Comparison of ENCODE assay signal across 8 cellular contexts in the genomic region with DNA sequence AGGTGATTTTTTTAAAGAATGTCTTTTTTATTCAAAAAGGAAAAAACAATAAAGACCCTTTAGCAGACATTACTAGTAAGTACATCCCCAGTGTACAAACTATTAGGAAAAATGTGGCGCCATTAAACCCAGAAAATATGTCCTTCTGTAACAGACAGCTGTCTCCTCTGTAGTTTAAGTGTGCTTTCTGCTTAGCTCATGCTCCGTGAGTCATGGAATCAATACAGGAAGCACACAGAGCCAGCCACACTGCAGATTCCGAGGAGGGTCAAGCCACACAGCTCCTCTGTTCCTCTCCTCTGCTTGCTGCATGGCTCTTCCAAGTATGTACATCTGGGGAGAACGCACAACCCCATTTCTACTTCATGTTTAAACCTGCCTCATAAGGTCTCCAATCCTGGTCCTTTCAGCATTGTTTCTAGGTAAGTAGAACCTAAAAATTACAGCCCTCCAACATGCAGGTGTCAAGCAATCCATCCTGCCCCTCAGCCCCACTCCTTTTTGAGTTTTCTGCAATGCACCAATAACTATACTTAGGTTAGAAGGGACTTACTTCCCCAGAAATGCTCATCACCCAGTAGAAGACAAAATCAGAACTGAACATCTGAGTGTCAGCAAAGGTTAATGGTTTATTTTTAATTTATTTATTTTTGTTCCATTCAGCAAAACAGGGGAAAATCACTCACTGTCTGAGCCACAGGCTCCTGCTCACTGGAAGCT. TPM values are rescaled to one million over a fixed set of nuclear protein-coding genes. Genes with fewer than 3 reads are reported as not detected.
DNase-seq lines count a peak whose midpoint lies in the region; ATAC-seq lines count a peak whose summit lies in the region.

No MANE protein-coding gene starts in this region.

- peak overlapping the region; percentile 58 for H3K4me3 Mint-ChIP-seq in T-helper 2 cell treated with Interferon-gamma antibody and Interleukin-4, amounts not matched to agents 5 μg/mL and 100 μg/mL, for 36 hours
- no peak overlapping the region for H3K4me3 Mint-ChIP-seq in natural killer cell treated with Interleukin-12 subunit alpha and Interleukin-12 subunit beta and Interleukin-15 and Interleukin-18, amount 100 ng/mL, for 72 hours

- H3K27ac Mint-ChIP-seq in T-helper 2 cell treated with Interferon-gamma antibody and Interleukin-4, amounts not matched to agents 5 μg/mL and 100 μg/mL, for 36 hours, result peak overlapping the region; percentile 59
- H3K27ac Mint-ChIP-seq in natural killer cell treated with Interleukin-12 subunit alpha and Interleukin-12 subunit beta and Interleukin-15 and Interleukin-18, amount 100 ng/mL, for 72 hours, result peak overlapping the region; percentile 10 to 65

- H3K27me3 Mint-ChIP-seq in T-helper 2 cell treated with Interferon-gamma antibody and Interleukin-4, amounts not matched to agents 5 μg/mL and 100 μg/mL, for 36 hours (ENCODE audit: low read depth), result no peaks in the 10 kb centered on the region
- peaks cover 0 to 5% of the 10 kb centered on the region in 2 donors for H3K27me3 Mint-ChIP-seq in natural killer cell treated with Interleukin-12 subunit alpha and Interleukin-12 subunit beta and Interleukin-15 and Interleukin-18, amount 100 ng/mL, for 72 hours

- peaks cover 42% of the 10 kb centered on the region for H3K4me1 Mint-ChIP-seq in T-helper 2 cell treated with Interferon-gamma antibody and Interleukin-4, amounts not matched to agents 5 μg/mL and 100 μg/mL, for 36 hours (ENCODE audit: low read depth)
- H3K4me1 Mint-ChIP-seq in natural killer cell treated with Interleukin-12 subunit alpha and Interleukin-12 subunit beta and Interleukin-15 and Interleukin-18, amount 100 ng/mL, for 72 hours (ENCODE audit: low read depth in 2 of 2), result peaks cover 17 to 19% of the 10 kb centered on the region in 2 donors

- no peaks in the 10 kb centered on the region for H3K9me3 Mint-ChIP-seq in T-helper 2 cell treated with Interferon-gamma antibody and Interleukin-4, amounts not matched to agents 5 μg/mL and 100 μg/mL, for 36 hours
- H3K9me3 Mint-ChIP-seq in natural killer cell treated with Interleukin-12 subunit alpha and Interleukin-12 subunit beta and Interleukin-15 and Interleukin-18, amount 100 ng/mL, for 72 hours, result no peaks in the 10 kb centered on the region

- H3K36me3 Mint-ChIP-seq in T-helper 2 cell treated with Interferon-gamma antibody and Interleukin-4, amounts not matched to agents 5 μg/mL and 100 μg/mL, for 36 hours (ENCODE audit: low read depth), result peaks cover 15% of the 10 kb centered on the region
- H3K36me3 Mint-ChIP-seq in natural killer cell treated with Interleukin-12 subunit alpha and Interleukin-12 subunit beta and Interleukin-15 and Interleukin-18, amount 100 ng/mL, for 72 hours, result no peaks in the 10 kb centered on the region

- ATAC-seq in esophagus mucosa, result peak; percentile 82
- peak; percentile 65 to 71 for ATAC-seq in natural killer cell treated with Interleukin-12 subunit alpha and Interleukin-12 subunit beta and Interleukin-15 and Interleukin-18, amount 100 ng/mL, for 72 hours
- ATAC-seq in HG03432 (IDR thresholded peaks at IDR 0.05; ENCODE audit: unreplicated experiment), result no peak
- no peak for ATAC-seq in HG02798 (IDR thresholded peaks at IDR 0.05; ENCODE audit: poor library complexity, unreplicated experiment)
- no peak for ATAC-seq in HG02884 (IDR thresholded peaks at IDR 0.05; ENCODE audit: unreplicated experiment)

- peak; percentile 85 for DNase-seq in DMS79 treated with DMSO at 0.1 percent for 48 hours (lab: John Stamatoyannopoulos, UW)
- DNase-seq in NCI-H146 (lab: John Stamatoyannopoulos, UW), result peak; percentile 69
- peak; percentile 25 for DNase-seq in T-helper 2 cell treated with Interferon-gamma antibody and Interleukin-4, amounts not matched to agents 5 μg/mL and 100 μg/mL, for 36 hours (ENCODE audit: low spot score)
- no peak for DNase-seq in natural killer cell treated with Interleukin-12 subunit alpha and Interleukin-12 subunit beta and Interleukin-15 and Interleukin-18, amount 100 ng/mL, for 72 hours (ENCODE audit: low spot score)

RNA-seq across cellular contexts. Expression of gene ACVR1, which starts 37.5 kb away (rescaled TPM):
- 12.6 TPM for total RNA-seq in esophagus mucosa
- 10 to 100 TPM in 1 of 2 donors, 1 to 10 TPM in 1; 5.7 to 14.3 TPM for total RNA-seq in natural killer cell treated with Interleukin-12 subunit alpha and Interleukin-12 subunit beta and Interleukin-15 and Interleukin-18, amount 100 ng/mL, for 72 hours

Comparison
In these comparisons a context has a peak if more than half of its experiments do, and no peak if none do; other contexts are left out.
1. ATAC-seq: peak in esophagus mucosa (single experiment) and natural killer cell treated with Interleukin-12 subunit alpha and Interleukin-12 subunit beta and Interleukin-15 and Interleukin-18, amount 100 ng/mL, for 72 hours (2 of 2); none in HG03432 (single experiment), HG02798 (single experiment) and HG02884 (single experiment).